ENCODE assay signal across 31 cellular contexts in genomic region chr1:44733784-44734183, GRCh38. TPM values are rescaled to one million over a fixed set of nuclear protein-coding genes. Genes with fewer than 3 reads are reported as not detected.
A peak's percentile ranks its signal among the peaks of the same experiment; 100 is the strongest.
DNase-seq lines count a peak whose midpoint lies in the region; ATAC-seq and TF ChIP-seq lines count a peak whose summit lies in the region.
"Had no signal": no experiment of that assay in that cellular context is flagged by ENCODE, and none has a peak within 500 bp of the region (broad histone marks: within the 10 kb centered on the region; RNA-seq: fewer than 3 reads in every experiment).

No MANE protein-coding gene starts in this region.

- no peaks in the 10 kb centered on the region for H3K27me3 ChIP-seq in suprapubic skin
- H3K27me3 ChIP-seq: neutrophil, right lobe of liver had no signal

- no peak for TF ChIP-seq POLR2A in suprapubic skin (IDR thresholded peaks at IDR 0.05)

- no peaks in the 10 kb centered on the region for H3K36me3 Mint-ChIP-seq in activated naive CD4-positive, alpha-beta T cell treated with anti-CD3 and anti-CD28 coated beads, Interleukin-2, amount 50 U/mL, for 24 hours
- no peaks in the 10 kb centered on the region for H3K36me3 Mint-ChIP-seq in activated naive CD4-positive, alpha-beta T cell treated with anti-CD3 and anti-CD28 coated beads, Interleukin-2, amount 50 U/mL, for 72 hours
- H3K36me3 Mint-ChIP-seq in activated T-helper 17 cell treated with anti-CD3 and anti-CD28 coated beads, Interleukin-2, amount 50 U/mL, for 72 hours (ENCODE audit: low read depth) = peaks cover 14% of the 10 kb centered on the region
- H3K36me3 Mint-ChIP-seq in nephron (ENCODE audit: low read depth) = no peaks in the 10 kb centered on the region

- H3K27ac Mint-ChIP-seq in activated naive CD4-positive, alpha-beta T cell treated with anti-CD3 and anti-CD28 coated beads, Interleukin-2, amount 50 U/mL, for 24 hours = peak overlapping the region; percentile 52
- H3K27ac Mint-ChIP-seq in activated naive CD4-positive, alpha-beta T cell treated with anti-CD3 and anti-CD28 coated beads, Interleukin-2, amount 50 U/mL, for 72 hours = no peak overlapping the region
- H3K27ac Mint-ChIP-seq in activated T-helper 17 cell treated with anti-CD3 and anti-CD28 coated beads, Interleukin-2, amount 50 U/mL, for 72 hours = peak overlapping the region; percentile 33
- peak overlapping the region; percentile 24 to 86 (median 78) for H3K27ac Mint-ChIP-seq in nephron
- H3K27ac Mint-ChIP-seq: activated CD8-positive, alpha-beta T cell treated with anti-CD3 and anti-CD28 coated beads, Interleukin-2, amount 10 ng/mL, durations not matched to agents 7 days and 5 days; activated T-helper 2 cell treated with anti-CD3 and anti-CD28 coated beads, Interferon-gamma antibody, Interleukin-2, Interleukin-4, amounts not matched to agents 10 μg/mL and 5 μg/mL and 100 μg/mL, durations not matched to agents 14 hours and 24 hours and 36 hours; stimulated activated effector memory CD8-positive, alpha-beta T cell treated with anti-CD3 and anti-CD28 coated beads, Interleukin-12 subunit alpha, Interleukin-12 subunit beta, amount 100 ng/mL, for 72 hours had no signal

- H3K4me1 Mint-ChIP-seq in activated naive CD4-positive, alpha-beta T cell treated with anti-CD3 and anti-CD28 coated beads, Interleukin-2, amount 50 U/mL, for 24 hours = peaks cover 19% of the 10 kb centered on the region
- H3K4me1 Mint-ChIP-seq in activated T-helper 17 cell treated with anti-CD3 and anti-CD28 coated beads, Interleukin-2, amount 50 U/mL, for 72 hours = peaks cover 13% of the 10 kb centered on the region
- H3K4me1 Mint-ChIP-seq in nephron = peaks cover 13% of the 10 kb centered on the region

- H3K27ac ChIP-seq in suprapubic skin = peak overlapping the region; percentile 12
- H3K27ac ChIP-seq: neutrophil, right lobe of liver had no signal

- no peak for DNase-seq in activated naive CD4-positive, alpha-beta T cell treated with anti-CD3 and anti-CD28 coated beads, Interleukin-2, amount 50 U/mL, for 72 hours (ENCODE audit: low spot score in 2 of 2)
- no peak for DNase-seq in suprapubic skin (ENCODE audit: low spot score in 2 of 2)
- no peak for DNase-seq in DMS79 (lab: John Stamatoyannopoulos, UW)
- DNase-seq: 8988T; activated CD8-positive, alpha-beta T cell treated with anti-CD3 and anti-CD28 coated beads, Interleukin-2, amount 10 ng/mL, durations not matched to agents 7 days and 5 days; activated naive CD4-positive, alpha-beta T cell treated with anti-CD3 and anti-CD28 coated beads, Interleukin-2, amount 50 U/mL, for 16 hours; DND-41; GF-D8; GOT3; left colon; mesendoderm; NCI-H1092 treated with DMSO at 0.1 percent for 48 hours; NCI-H187; NCI-H524; NK-92 treated with Interleukin-12 subunit alpha and Interleukin-12 subunit beta, amount 100 ng/mL, for 24 hours; right lobe of liver; stimulated activated CD4-positive, alpha-beta T cell treated with anti-CD3 and anti-CD28 coated beads, Interleukin-15, amount 100 ng/mL, for 24 hours had no signal

- no peaks in the 10 kb centered on the region for H3K9me3 ChIP-seq in suprapubic skin
- H3K9me3 ChIP-seq: neutrophil, right lobe of liver had no signal

- no peaks in the 10 kb centered on the region for H3K36me3 ChIP-seq in suprapubic skin
- H3K36me3 ChIP-seq: neutrophil, right lobe of liver had no signal

- no peaks in the 10 kb centered on the region for H3K9me3 Mint-ChIP-seq in activated naive CD4-positive, alpha-beta T cell treated with anti-CD3 and anti-CD28 coated beads, Interleukin-2, amount 50 U/mL, for 24 hours
- H3K9me3 Mint-ChIP-seq in activated naive CD4-positive, alpha-beta T cell treated with anti-CD3 and anti-CD28 coated beads, Interleukin-2, amount 50 U/mL, for 72 hours = no peaks in the 10 kb centered on the region
- no peaks in the 10 kb centered on the region for H3K9me3 Mint-ChIP-seq in activated T-helper 17 cell treated with anti-CD3 and anti-CD28 coated beads, Interleukin-2, amount 50 U/mL, for 72 hours
- H3K9me3 Mint-ChIP-seq in nephron = no peaks in the 10 kb centered on the region
- H3K9me3 Mint-ChIP-seq: activated T-helper 2 cell treated with anti-CD3 and anti-CD28 coated beads, Interferon-gamma antibody, Interleukin-2, Interleukin-4, amounts not matched to agents 10 μg/mL and 5 μg/mL and 100 μg/mL, durations not matched to agents 14 hours and 24 hours and 36 hours; stimulated activated effector memory CD8-positive, alpha-beta T cell treated with anti-CD3 and anti-CD28 coated beads, Interleukin-12 subunit alpha, Interleukin-12 subunit beta, amount 100 ng/mL, for 72 hours had no signal

- H3K4me1 ChIP-seq in suprapubic skin = peaks cover 15% of the 10 kb centered on the region

- no peak for TF ChIP-seq EP300 in suprapubic skin (IDR thresholded peaks at IDR 0.05)

- no peaks in the 10 kb centered on the region for H3K27me3 Mint-ChIP-seq in activated naive CD4-positive, alpha-beta T cell treated with anti-CD3 and anti-CD28 coated beads, Interleukin-2, amount 50 U/mL, for 24 hours
- H3K27me3 Mint-ChIP-seq in activated T-helper 17 cell treated with anti-CD3 and anti-CD28 coated beads, Interleukin-2, amount 50 U/mL, for 72 hours = no peaks in the 10 kb centered on the region
- no peaks in the 10 kb centered on the region for H3K27me3 Mint-ChIP-seq in nephron (ENCODE audit: low read depth)

- no peak for TF ChIP-seq CTCF in nephron (IDR thresholded peaks at IDR 0.05; ENCODE audit: unreplicated experiment in 3 of 3)
- no peak for TF ChIP-seq CTCF in suprapubic skin (IDR thresholded peaks at IDR 0.05)

- ATAC-seq in activated naive CD4-positive, alpha-beta T cell treated with anti-CD3 and anti-CD28 coated beads, Interleukin-2, amount 50 U/mL, for 72 hours = no peak
- no peak for ATAC-seq in activated T-helper 17 cell treated with anti-CD3 and anti-CD28 coated beads, Interleukin-2, amount 50 U/mL, for 72 hours (replicated peaks)
- ATAC-seq in GM19023 (IDR thresholded peaks at IDR 0.05; ENCODE audit: unreplicated experiment) (no peak), HG03378 (IDR thresholded peaks at IDR 0.05; ENCODE audit: unreplicated experiment) (no peak)
- ATAC-seq: activated CD8-positive, alpha-beta T cell treated with anti-CD3 and anti-CD28 coated beads, Interleukin-2, amount 10 ng/mL, durations not matched to agents 7 days and 5 days; left colon; right lobe of liver; Right ventricle myocardium inferior; stimulated activated effector memory CD8-positive, alpha-beta T cell treated with anti-CD3 and anti-CD28 coated beads, Interleukin-12 subunit alpha, Interleukin-12 subunit beta, amount 100 ng/mL, for 72 hours had no signal

- H3K4me3 ChIP-seq in suprapubic skin = no peak overlapping the region
- H3K4me3 ChIP-seq: right lobe of liver had no signal

- WGBS in suprapubic skin = 67% methylated on average over 1 of the region's 1 CpG

- H3K4me3 Mint-ChIP-seq in activated naive CD4-positive, alpha-beta T cell treated with anti-CD3 and anti-CD28 coated beads, Interleukin-2, amount 50 U/mL, for 24 hours = no peak overlapping the region
- H3K4me3 Mint-ChIP-seq in activated T-helper 17 cell treated with anti-CD3 and anti-CD28 coated beads, Interleukin-2, amount 50 U/mL, for 72 hours = no peak overlapping the region
- no peak overlapping the region for H3K4me3 Mint-ChIP-seq in nephron
- H3K4me3 Mint-ChIP-seq: activated CD8-positive, alpha-beta T cell treated with anti-CD3 and anti-CD28 coated beads, Interleukin-2, amount 10 ng/mL, durations not matched to agents 7 days and 5 days; stimulated activated effector memory CD8-positive, alpha-beta T cell treated with anti-CD3 and anti-CD28 coated beads, Interleukin-12 subunit alpha, Interleukin-12 subunit beta, amount 100 ng/mL, for 72 hours had no signal

RNA-seq across cellular contexts. Expression of gene RNU5D-1, which starts 2.8 kb away (rescaled TPM):
- not detected for total RNA-seq in activated naive CD4-positive, alpha-beta T cell treated with anti-CD3 and anti-CD28 coated beads, Interleukin-2, amount 50 U/mL, for 72 hours
- not detected for total RNA-seq in activated T-helper 17 cell treated with anti-CD3 and anti-CD28 coated beads, Interleukin-2, amount 50 U/mL, for 72 hours
- total RNA-seq in suprapubic skin = not detected
- total RNA-seq: activated CD8-positive, alpha-beta T cell treated with anti-CD3 and anti-CD28 coated beads, Interleukin-2, amount 10 ng/mL, durations not matched to agents 7 days and 5 days; activated T-helper 2 cell treated with anti-CD3 and anti-CD28 coated beads, Interferon-gamma antibody, Interleukin-2, Interleukin-4, amounts not matched to agents 10 μg/mL and 5 μg/mL and 100 μg/mL, durations not matched to agents 14 hours and 24 hours and 36 hours; bronchial epithelial cell; HT1080; left colon; right lobe of liver; Right ventricle myocardium inferior; subcutaneous adipose tissue; T-helper 2 cell treated with Interferon-gamma antibody and Interleukin-4, amounts not matched to agents 100 ng/mL and 5 ng/mL, for 36 hours; urinary bladder had no signal

RNA-seq across cellular contexts. Expression of gene KIF2C, which starts 5.9 kb away (rescaled TPM):
- 100 to 1,000 TPM in 1 of 2 donors, 10 to 100 TPM in 1; 95.2 to 228 TPM for total RNA-seq in activated naive CD4-positive, alpha-beta T cell treated with anti-CD3 and anti-CD28 coated beads, Interleukin-2, amount 50 U/mL, for 72 hours
- total RNA-seq in activated T-helper 17 cell treated with anti-CD3 and anti-CD28 coated beads, Interleukin-2, amount 50 U/mL, for 72 hours = 100 to 1,000 TPM in 1 of 2 donors, 10 to 100 TPM in 1; 93.4 to 124 TPM
- total RNA-seq in suprapubic skin = 1 to 10 TPM; 2.1 to 5.0 (median 3.9) TPM

RNA-seq across cellular contexts. Expression of gene RPS8, which starts 41.6 kb away (rescaled TPM):
- 1,000 to 10,000 TPM; 2,726 to 3,052 TPM for total RNA-seq in activated naive CD4-positive, alpha-beta T cell treated with anti-CD3 and anti-CD28 coated beads, Interleukin-2, amount 50 U/mL, for 72 hours
- total RNA-seq in activated T-helper 17 cell treated with anti-CD3 and anti-CD28 coated beads, Interleukin-2, amount 50 U/mL, for 72 hours = 1,000 to 10,000 TPM; 2,475 to 3,183 TPM
- 1,000 to 10,000 TPM; 1,858 to 3,271 (median 2,807) TPM for total RNA-seq in suprapubic skin

RNA-seq across cellular contexts. Expression of gene BEST4, which starts 54.2 kb away (rescaled TPM):
- 1 to 10 TPM in 1 of 2 donors, under 1 TPM in 1; 0.80 to 1.8 TPM for total RNA-seq in activated naive CD4-positive, alpha-beta T cell treated with anti-CD3 and anti-CD28 coated beads, Interleukin-2, amount 50 U/mL, for 72 hours
- total RNA-seq in activated T-helper 17 cell treated with anti-CD3 and anti-CD28 coated beads, Interleukin-2, amount 50 U/mL, for 72 hours = 1 to 10 TPM in 1 of 2 donors, under 1 TPM in 1; 0.97 to 2.0 TPM
- under 1 TPM in 3 of 4 donors, not detected in 1; 0.30 to 0.72 (median 0.30) TPM for total RNA-seq in suprapubic skin
- total RNA-seq: bronchial epithelial cell, HT1080, Right ventricle myocardium inferior, urinary bladder had no signal

RNA-seq across cellular contexts. Expression of gene ARMH1, which starts 59.3 kb away (rescaled TPM):
- total RNA-seq in activated naive CD4-positive, alpha-beta T cell treated with anti-CD3 and anti-CD28 coated beads, Interleukin-2, amount 50 U/mL, for 72 hours = 100 to 1,000 TPM; 102 to 155 TPM
- total RNA-seq in activated T-helper 17 cell treated with anti-CD3 and anti-CD28 coated beads, Interleukin-2, amount 50 U/mL, for 72 hours = 10 to 100 TPM; 10.7 to 65.8 TPM
- total RNA-seq in suprapubic skin = 1 to 10 TPM in 3 of 4 donors, under 1 TPM in 1; 0.80 to 5.0 (median 1.4) TPM
- total RNA-seq: bronchial epithelial cell, HT1080 had no signal

Comparison
In these comparisons a context has a peak if more than half of its experiments do, and no peak if none do; other contexts are left out.
1. H3K27ac Mint-ChIP-seq: peak in activated naive CD4-positive, alpha-beta T cell treated with anti-CD3 and anti-CD28 coated beads, Interleukin-2, amount 50 U/mL, for 24 hours (single experiment), activated T-helper 17 cell treated with anti-CD3 and anti-CD28 coated beads, Interleukin-2, amount 50 U/mL, for 72 hours (single experiment) and nephron (3 of 3); none in activated naive CD4-positive, alpha-beta T cell treated with anti-CD3 and anti-CD28 coated beads, Interleukin-2, amount 50 U/mL, for 72 hours (0 of 2).
2. RNA of gene KIF2C, which starts 5.9 kb away (total RNA-seq): 95.2 to 228 TPM in activated naive CD4-positive, alpha-beta T cell treated with anti-CD3 and anti-CD28 coated beads, Interleukin-2, amount 50 U/mL, for 72 hours and 93.4 to 124 TPM in activated T-helper 17 cell treated with anti-CD3 and anti-CD28 coated beads, Interleukin-2, amount 50 U/mL, for 72 hours; 2.1 to 5.0 TPM in suprapubic skin; every median in the first group is over 10 times any median in the second.